15 cellular contexts compared by ENCODE assay signal in the genomic region with DNA sequence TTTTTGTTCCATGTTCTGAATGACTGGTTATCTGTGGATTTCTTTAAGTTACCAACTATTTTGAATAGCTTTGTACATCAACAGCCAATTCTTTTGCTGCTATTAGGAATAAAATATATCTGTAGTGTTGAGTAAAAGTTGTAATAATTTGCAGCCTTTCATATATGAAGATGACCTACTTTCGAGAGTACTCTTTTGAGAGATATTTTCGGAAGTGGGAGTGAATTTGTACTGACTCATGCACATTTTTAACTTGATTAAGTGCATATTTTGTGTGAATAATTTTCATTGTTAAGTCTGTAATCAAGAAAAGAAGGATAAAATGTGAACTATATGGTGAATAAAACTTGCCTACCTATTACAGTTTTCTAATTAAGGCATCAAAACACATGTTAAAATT.
"Had no signal": no experiment of that assay in that cellular context is flagged by ENCODE, and none has a peak within 500 bp of the region (broad histone marks: within the 10 kb centered on the region; RNA-seq: fewer than 3 reads in every experiment).

No MANE protein-coding gene starts in this region.

- H3K27me3 ChIP-seq: colonic mucosa, neural progenitor cell, ovary, sigmoid colon had no signal

- ATAC-seq: esophagus mucosa, WTC11 had no signal

- H2AFZ ChIP-seq: neural progenitor cell had no signal

- H3K9me3 Mint-ChIP-seq: activated CD4-positive, alpha-beta T cell treated with anti-CD3 and anti-CD28 coated beads, Interleukin-2, amount 10 ng/mL, durations not matched to agents 24 days and 14 days; activated T-helper 1 cell treated with anti-CD3 and anti-CD28 coated beads, Interleukin-12 subunit alpha, Interleukin-12 subunit beta, Interleukin-2, Interleukin-4 antibody, amounts not matched to agents 30 ng/mL and 10 ng/mL and 1 ng/mL, durations not matched to agents 14 hours and 24 hours and 36 hours; naive B cell; neural progenitor cell; T-helper 1 cell treated with Interleukin-12 subunit alpha and Interleukin-12 subunit beta and Interleukin-4 antibody, amounts not matched to agents 30 μg/mL and 1 μg/mL, for 36 hours; WTC11 had no signal

- H3K36me3 ChIP-seq: colonic mucosa, neural progenitor cell, ovary, sigmoid colon had no signal

- H3K4me3 Mint-ChIP-seq: activated CD4-positive, alpha-beta T cell treated with anti-CD3 and anti-CD28 coated beads, Interleukin-2, amount 10 ng/mL, durations not matched to agents 24 days and 14 days; activated T-helper 1 cell treated with anti-CD3 and anti-CD28 coated beads, Interleukin-12 subunit alpha, Interleukin-12 subunit beta, Interleukin-2, Interleukin-4 antibody, amounts not matched to agents 30 ng/mL and 10 ng/mL and 1 ng/mL, durations not matched to agents 14 hours and 24 hours and 36 hours; naive B cell; neural progenitor cell; T-helper 1 cell treated with Interleukin-12 subunit alpha and Interleukin-12 subunit beta and Interleukin-4 antibody, amounts not matched to agents 30 μg/mL and 1 μg/mL, for 36 hours; WTC11 had no signal

- DNase-seq: activated CD4-positive, alpha-beta T cell treated with anti-CD3 and anti-CD28 coated beads, Interleukin-2, amount 10 ng/mL, durations not matched to agents 24 days and 14 days; activated CD8-positive, alpha-beta memory T cell treated with anti-CD3 and anti-CD28 coated beads, Interleukin-2, amount 50 U/mL, for 48 hours; activated naive CD4-positive, alpha-beta T cell; colonic mucosa; left ventricle myocardium inferior; naive B cell; ovary; sigmoid colon; stimulated activated CD4-positive, alpha-beta T cell treated with anti-CD3 and anti-CD28 coated beads, Interleukin-1b, Interleukin-23, amount 100 ng/mL, for 48 hours had no signal

- H3K4me3 ChIP-seq: colonic mucosa, left ventricle myocardium inferior, neural progenitor cell, ovary, sigmoid colon, thoracic aorta had no signal

- H3K9me3 ChIP-seq: colonic mucosa, left ventricle myocardium inferior, ovary, sigmoid colon, thoracic aorta had no signal

- H3K4me2 ChIP-seq: neural progenitor cell had no signal

- H3K4me1 ChIP-seq: colonic mucosa, left ventricle myocardium inferior, neural progenitor cell, sigmoid colon had no signal

- H3K9ac ChIP-seq: neural progenitor cell had no signal

- H3K27me3 Mint-ChIP-seq: activated CD4-positive, alpha-beta T cell treated with anti-CD3 and anti-CD28 coated beads, Interleukin-2, amount 10 ng/mL, durations not matched to agents 24 days and 14 days; naive B cell had no signal

- H3K27ac Mint-ChIP-seq: activated CD4-positive, alpha-beta T cell treated with anti-CD3 and anti-CD28 coated beads, Interleukin-2, amount 10 ng/mL, durations not matched to agents 24 days and 14 days; activated T-helper 1 cell treated with anti-CD3 and anti-CD28 coated beads, Interleukin-12 subunit alpha, Interleukin-12 subunit beta, Interleukin-2, Interleukin-4 antibody, amounts not matched to agents 30 ng/mL and 10 ng/mL and 1 ng/mL, durations not matched to agents 14 hours and 24 hours and 36 hours; T-helper 1 cell treated with Interleukin-12 subunit alpha and Interleukin-12 subunit beta and Interleukin-4 antibody, amounts not matched to agents 30 μg/mL and 1 μg/mL, for 36 hours; WTC11 had no signal

- H3K27ac ChIP-seq: colonic mucosa, left ventricle myocardium inferior, neural progenitor cell, ovary, sigmoid colon, thoracic aorta had no signal
